23 cellular contexts compared by ENCODE assay signal in genomic region chr4:94262163-94263016, GRCh38. TPM values are rescaled to one million over a fixed set of nuclear protein-coding genes. Genes with fewer than 3 reads are reported as not detected.
DNase-seq lines count a peak whose midpoint lies in the region; ATAC-seq and TF ChIP-seq lines count a peak whose summit lies in the region.
"Had no signal": no experiment of that assay in that cellular context is flagged by ENCODE, and none has a peak within 500 bp of the region (broad histone marks: within the 10 kb centered on the region; RNA-seq: fewer than 3 reads in every experiment).

No MANE protein-coding gene starts in this region.

- peak overlapping the region; percentile 72; the same call in 1 of the 2 replicates for H3K27ac Mint-ChIP-seq in WTC11
- H3K27ac Mint-ChIP-seq in activated naive CD4-positive, alpha-beta T cell treated with anti-CD3 and anti-CD28 coated beads, Interleukin-2, amount 50 U/mL, for 72 hours: no peak overlapping the region
- H3K27ac Mint-ChIP-seq: activated naive CD8-positive, alpha-beta T cell treated with anti-CD3 and anti-CD28 coated beads, Interleukin-2, amount 50 U/mL, for 24 hours; neural progenitor cell; progenitor cell of endocrine pancreas; stimulated activated naive B cell treated with anti-CD40 and anti-IgM and Interleukin-4, amounts not matched to agents 10 μg/mL and 1 μg/mL and 100 μg/mL, for 72 hours had no signal

- DNase-seq in HT1080 (ENCODE audit: low read depth): peak; percentile 10
- no peak for DNase-seq in WTC11 (ENCODE audit: low spot score)
- DNase-seq in smooth muscle cell (lab: John Stamatoyannopoulos, UW; ENCODE audit: unreplicated experiment): no peak
- DNase-seq in activated naive CD4-positive, alpha-beta T cell treated with anti-CD3 and anti-CD28 coated beads, Interleukin-2, amount 50 U/mL, for 72 hours (ENCODE audit: low spot score in 2 of 2): no peak
- DNase-seq: activated CD4-positive, alpha-beta T cell treated with anti-CD3 and anti-CD28 coated beads, Interleukin-2, amount 50 U/mL, for 1 hour; activated CD8-positive, alpha-beta memory T cell treated with anti-CD3 and anti-CD28 coated beads, Interleukin-2, amount 50 U/mL, for 4 hours; activated effector memory CD4-positive, alpha-beta T cell treated with Interleukin-2 at 50 U/mL for 16 hours; activated naive CD8-positive, alpha-beta T cell treated with anti-CD3 and anti-CD28 coated beads, Interleukin-2, amount 50 U/mL, for 24 hours; brain microvascular endothelial cell; CD4-positive, alpha-beta memory T cell; EL; NCI-H1436 treated with DMSO at 0.1 percent for 48 hours; NCI-H2171 treated with DMSO at 0.1 percent for 48 hours; NCI-H69; SHP77; stimulated activated CD4-positive, alpha-beta T cell treated with anti-CD3 and anti-CD28 coated beads, Interleukin-2, amount 100 ng/mL, for 24 hours; stimulated activated naive B cell treated with anti-CD40 and anti-IgM and Interleukin-4, amounts not matched to agents 10 μg/mL and 1 μg/mL and 100 μg/mL, for 72 hours had no signal

- no peak overlapping the region for H2AFZ ChIP-seq in smooth muscle cell (ENCODE audit: low read depth)
- H2AFZ ChIP-seq: neural progenitor cell had no signal

- POLR2A ChIA-PET in WTC11 (lab: Charles Lee): no interaction called here

- ATAC-seq in WTC11 (no peak), esophagus mucosa (peak; percentile 80), GM21786 (IDR thresholded peaks at IDR 0.05; ENCODE audit: unreplicated experiment) (no peak), HG03520 (IDR thresholded peaks at IDR 0.05; ENCODE audit: unreplicated experiment) (no peak)
- ATAC-seq in activated naive CD4-positive, alpha-beta T cell treated with anti-CD3 and anti-CD28 coated beads, Interleukin-2, amount 50 U/mL, for 72 hours: no peak
- ATAC-seq: activated naive CD8-positive, alpha-beta T cell treated with anti-CD3 and anti-CD28 coated beads, Interleukin-2, amount 50 U/mL, for 24 hours; HCT116; stimulated activated naive B cell treated with anti-CD40 and anti-IgM and Interleukin-4, amounts not matched to agents 10 μg/mL and 1 μg/mL and 100 μg/mL, for 72 hours had no signal

- H3K36me3 ChIP-seq in smooth muscle cell (ENCODE audit: low read depth): no peaks in the 10 kb centered on the region

- H3K4me2 ChIP-seq in smooth muscle cell: peak overlapping the region; percentile 15
- H3K4me2 ChIP-seq: neural progenitor cell had no signal

- no peaks in the 10 kb centered on the region for H3K4me1 ChIP-seq in smooth muscle cell (ENCODE audit: low read depth)
- H3K4me1 ChIP-seq: neural progenitor cell had no signal

- H3K9me3 Mint-ChIP-seq in WTC11: no peaks in the 10 kb centered on the region
- H3K9me3 Mint-ChIP-seq in activated naive CD4-positive, alpha-beta T cell treated with anti-CD3 and anti-CD28 coated beads, Interleukin-2, amount 50 U/mL, for 72 hours: no peaks in the 10 kb centered on the region
- H3K9me3 Mint-ChIP-seq: activated naive CD8-positive, alpha-beta T cell treated with anti-CD3 and anti-CD28 coated beads, Interleukin-2, amount 50 U/mL, for 24 hours; CD4-positive, alpha-beta memory T cell; neural progenitor cell; stimulated activated naive B cell treated with anti-CD40 and anti-IgM and Interleukin-4, amounts not matched to agents 10 μg/mL and 1 μg/mL and 100 μg/mL, for 72 hours had no signal

- no peaks in the 10 kb centered on the region for H3K4me1 Mint-ChIP-seq in WTC11
- H3K4me1 Mint-ChIP-seq: activated naive CD8-positive, alpha-beta T cell treated with anti-CD3 and anti-CD28 coated beads, Interleukin-2, amount 50 U/mL, for 24 hours; stimulated activated naive B cell treated with anti-CD40 and anti-IgM and Interleukin-4, amounts not matched to agents 10 μg/mL and 1 μg/mL and 100 μg/mL, for 72 hours had no signal

- H3K27ac ChIP-seq in smooth muscle cell (ENCODE audit: low read depth): peak overlapping the region; percentile 27
- H3K27ac ChIP-seq: brain microvascular endothelial cell, neural progenitor cell had no signal

- H3K27me3 Mint-ChIP-seq in WTC11 (ENCODE audit: low read depth): no peaks in the 10 kb centered on the region
- H3K27me3 Mint-ChIP-seq: activated naive CD8-positive, alpha-beta T cell treated with anti-CD3 and anti-CD28 coated beads, Interleukin-2, amount 50 U/mL, for 24 hours; CD4-positive, alpha-beta memory T cell; progenitor cell of endocrine pancreas; stimulated activated naive B cell treated with anti-CD40 and anti-IgM and Interleukin-4, amounts not matched to agents 10 μg/mL and 1 μg/mL and 100 μg/mL, for 72 hours had no signal

- WGBS in smooth muscle cell (ENCODE audit: low lambda C conversion rate): 19% methylated on average over 5 of the region's 5 CpGs

- H3K9me3 ChIP-seq in smooth muscle cell (replicated peaks; ENCODE audit: low read depth): no peaks in the 10 kb centered on the region

- peaks cover 3% of the 10 kb centered on the region for H4K20me1 ChIP-seq in smooth muscle cell (ENCODE audit: low read depth)

- peaks cover 20% of the 10 kb centered on the region for H3K36me3 Mint-ChIP-seq in WTC11
- peaks cover 0 to 8% of the 10 kb centered on the region in 2 donors for H3K36me3 Mint-ChIP-seq in activated naive CD4-positive, alpha-beta T cell treated with anti-CD3 and anti-CD28 coated beads, Interleukin-2, amount 50 U/mL, for 72 hours

- H3K79me2 ChIP-seq in smooth muscle cell (ENCODE audit: low read depth): peaks cover 5% of the 10 kb centered on the region

- CTCF ChIA-PET in WTC11 (lab: Charles Lee): no interaction called here

- H3K4me3 Mint-ChIP-seq in WTC11: no peak overlapping the region
- H3K4me3 Mint-ChIP-seq: activated naive CD8-positive, alpha-beta T cell treated with anti-CD3 and anti-CD28 coated beads, Interleukin-2, amount 50 U/mL, for 24 hours; CD4-positive, alpha-beta memory T cell; neural progenitor cell; stimulated activated naive B cell treated with anti-CD40 and anti-IgM and Interleukin-4, amounts not matched to agents 10 μg/mL and 1 μg/mL and 100 μg/mL, for 72 hours had no signal

- TF ChIP-seq CTCF in WTC11 (IDR thresholded peaks at IDR 0.05): no peak
- TF ChIP-seq CTCF in smooth muscle cell (IDR thresholded peaks at IDR 0.05; ENCODE audit: borderline replicate concordance, insufficient read depth, poor library complexity, severe bottlenecking): no peak

- no peaks in the 10 kb centered on the region for H3F3A ChIP-seq in smooth muscle cell (ENCODE audit: low read depth)

- H3K4me3 ChIP-seq in smooth muscle cell: no peak overlapping the region
- H3K4me3 ChIP-seq: neural progenitor cell had no signal

- H3K9ac ChIP-seq in smooth muscle cell (ENCODE audit: low read depth): no peak overlapping the region
- H3K9ac ChIP-seq: neural progenitor cell had no signal

- no peaks in the 10 kb centered on the region for H3K27me3 ChIP-seq in smooth muscle cell (ENCODE audit: low read depth)
- H3K27me3 ChIP-seq: brain microvascular endothelial cell, neural progenitor cell had no signal

TF ChIP-seq in WTC11, 78 proteins besides CTCF, POLR2A, EP300 and RAD21 (continues in another document):
- TF ChIP-seq E2F1 (CRISPR knock-in tag; IDR thresholded peaks at IDR 0.05) (no peak), SOX15 (CRISPR knock-in tag; IDR thresholded peaks at IDR 0.05) (no peak), RORB (CRISPR knock-in tag; IDR thresholded peaks at IDR 0.05) (no peak), HMGXB4 (CRISPR knock-in tag; IDR thresholded peaks at IDR 0.05) (no peak), ZNF121 (CRISPR knock-in tag; IDR thresholded peaks at IDR 0.05) (no peak), KAT7 (CRISPR knock-in tag; IDR thresholded peaks at IDR 0.05; ENCODE audit: borderline replicate concordance) (no peak), SMAD3 (CRISPR knock-in tag; IDR thresholded peaks at IDR 0.05; ENCODE audit: borderline replicate concordance) (no peak), NR2C2 (CRISPR knock-in tag; IDR thresholded peaks at IDR 0.05) (no peak), TCF7 (CRISPR knock-in tag; IDR thresholded peaks at IDR 0.05; ENCODE audit: low read depth) (no peak), USF1 (CRISPR knock-in tag; IDR thresholded peaks at IDR 0.05) (no peak), MYBL2 (CRISPR knock-in tag; IDR thresholded peaks at IDR 0.05) (no peak), CREM (CRISPR knock-in tag; IDR thresholded peaks at IDR 0.05) (no peak)

RNA-seq across cellular contexts. Expression of gene SMARCAD1, which starts 54.7 kb away (rescaled TPM):
- total RNA-seq in HT1080 (2014; rRNA removed; shearing (Covaris generic)): 20.8 and 22.9 TPM in 2 replicates
- polyA plus RNA-seq in HT1080 (2015; cell fraction: cytosol; rRNA removed): 18.1 and 25.4 TPM in 2 replicates
- polyA plus RNA-seq in HT1080 (2015; cell fraction: nucleus; rRNA removed): 82.2 and 95.1 TPM in 2 replicates
- total RNA-seq in WTC11 (2021) (48.7 to 50.4 TPM (median 48.9 TPM) in 3 replicates), esophagus mucosa (15.3 TPM), smooth muscle cell (42.7 and 54.4 TPM in 2 replicates)
- 10.9 and 12.6 TPM in 2 replicates for polyA plus RNA-seq in smooth muscle cell
- total RNA-seq in activated naive CD4-positive, alpha-beta T cell treated with anti-CD3 and anti-CD28 coated beads, Interleukin-2, amount 50 U/mL, for 72 hours: 10 to 100 TPM; 22.2 to 38.3 TPM
